Comparison of ENCODE assay signal across 16 cellular contexts in the genomic region with DNA sequence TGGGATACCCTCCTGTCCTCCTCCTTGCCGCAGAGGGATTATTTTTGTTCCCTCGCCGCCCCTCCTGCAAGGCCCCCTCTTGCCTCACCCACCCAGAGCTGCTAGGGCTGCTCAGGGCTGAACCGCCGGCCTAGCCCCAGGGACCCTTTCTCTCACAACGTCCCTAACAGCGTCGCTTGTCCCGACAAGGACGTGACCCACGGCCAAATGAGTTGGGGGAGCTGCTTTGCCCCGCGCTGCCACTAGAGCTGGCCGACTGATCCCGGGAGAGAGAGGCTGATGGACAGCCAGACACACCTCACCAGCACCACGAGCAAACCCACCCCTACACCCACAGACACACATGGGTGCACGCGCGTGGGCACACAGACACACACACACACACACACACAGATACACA.
DNase-seq lines count a peak whose midpoint lies in the region; ATAC-seq and TF ChIP-seq lines count a peak whose summit lies in the region.
"Had no signal": no experiment of that assay in that cellular context is flagged by ENCODE, and none has a peak within 500 bp of the region (broad histone marks: within the 10 kb centered on the region; RNA-seq: fewer than 3 reads in every experiment).

No MANE protein-coding gene starts in this region.

- no peak overlapping the region for H3K4me2 ChIP-seq in smooth muscle cell

- no peaks in the 10 kb centered on the region for H3K27me3 Mint-ChIP-seq in chondrocyte (ENCODE audit: low read depth)
- H3K27me3 Mint-ChIP-seq: CD8-positive, alpha-beta memory T cell had no signal

- H4K20me1 ChIP-seq in smooth muscle cell (ENCODE audit: low read depth), result no peaks in the 10 kb centered on the region

- no peak overlapping the region for H3K27ac ChIP-seq in esophagus muscularis mucosa (replicated peaks in 1 of 4)
- H3K27ac ChIP-seq in upper lobe of right lung, result no peak overlapping the region
- H3K27ac ChIP-seq in smooth muscle cell (ENCODE audit: low read depth), result no peak overlapping the region
- H3K27ac ChIP-seq: GM23248 had no signal

- no peak overlapping the region for H3K4me3 Mint-ChIP-seq in chondrocyte (ENCODE audit: unreplicated experiment)
- H3K4me3 Mint-ChIP-seq: CD4-positive, CD25-positive, alpha-beta regulatory T cell; CD8-positive, alpha-beta memory T cell had no signal

- H3F3A ChIP-seq in smooth muscle cell (ENCODE audit: low read depth), result no peaks in the 10 kb centered on the region

- H3K27ac Mint-ChIP-seq in chondrocyte (ENCODE audit: unreplicated experiment), result no peak overlapping the region
- H3K27ac Mint-ChIP-seq: CD4-positive, CD25-positive, alpha-beta regulatory T cell; CD8-positive, alpha-beta memory T cell had no signal

- H3K9me3 ChIP-seq in esophagus muscularis mucosa (peaks cover 0 to 7% (median 3%) of the 10 kb centered on the region in 4 donors), upper lobe of right lung (no peaks in the 10 kb centered on the region), smooth muscle cell (replicated peaks; ENCODE audit: low read depth) (no peaks in the 10 kb centered on the region)
- H3K9me3 ChIP-seq: BE2C, HAP-1 had no signal

- intact Hi-C loops in esophagus muscularis mucosa (cut with DNase I), result no loop called here
- intact Hi-C loops in posterior vena cava (cut with DNase I), result no loop called here
- intact Hi-C loops in upper lobe of right lung (cut with DNase I), result no loop called here

- TF ChIP-seq CTCF in chondrocyte (IDR thresholded peaks at IDR 0.05) (no peak), esophagus muscularis mucosa (IDR thresholded peaks at IDR 0.05) (no peak), upper lobe of right lung (IDR thresholded peaks at IDR 0.05) (no peak), smooth muscle cell (IDR thresholded peaks at IDR 0.05; ENCODE audit: borderline replicate concordance, insufficient read depth, poor library complexity, severe bottlenecking) (no peak)

- H3K36me3 Mint-ChIP-seq in chondrocyte (ENCODE audit: low read depth), result peaks cover 2% of the 10 kb centered on the region
- H3K36me3 Mint-ChIP-seq: CD4-positive, CD25-positive, alpha-beta regulatory T cell; CD8-positive, alpha-beta memory T cell had no signal

- H3K79me2 ChIP-seq in smooth muscle cell (ENCODE audit: low read depth), result no peaks in the 10 kb centered on the region

- H3K27me3 ChIP-seq in esophagus muscularis mucosa, result no peaks in the 10 kb centered on the region
- H3K27me3 ChIP-seq in upper lobe of right lung, result no peaks in the 10 kb centered on the region
- no peaks in the 10 kb centered on the region for H3K27me3 ChIP-seq in smooth muscle cell (ENCODE audit: low read depth)

- no peak for TF ChIP-seq EP300 in esophagus muscularis mucosa (IDR thresholded peaks at IDR 0.05)

- no peak for TF ChIP-seq POLR2A in esophagus muscularis mucosa (IDR thresholded peaks at IDR 0.05; ENCODE audit: low read depth)

- H3K9ac ChIP-seq in smooth muscle cell (ENCODE audit: low read depth), result no peak overlapping the region
- H3K9ac ChIP-seq: GM23248 had no signal

- no peaks in the 10 kb centered on the region for H3K4me1 Mint-ChIP-seq in chondrocyte (ENCODE audit: low read depth)
- H3K4me1 Mint-ChIP-seq: CD8-positive, alpha-beta memory T cell had no signal

- peaks cover 39% of the 10 kb centered on the region for H3K9me3 Mint-ChIP-seq in chondrocyte (ENCODE audit: low read depth)

- no peak overlapping the region for H2AFZ ChIP-seq in smooth muscle cell (ENCODE audit: low read depth)
- H2AFZ ChIP-seq: GM23248 had no signal

- DNase-seq in chondrocyte (ENCODE audit: low spot score), result peak; percentile 76
- DNase-seq in esophagus muscularis mucosa (ENCODE audit: extremely low spot score), result peak; percentile 68
- DNase-seq in posterior vena cava (ENCODE audit: low spot score), result peak; percentile 76
- peak; percentile 49 for DNase-seq in upper lobe of right lung
- no peak for DNase-seq in smooth muscle cell (lab: John Stamatoyannopoulos, UW; ENCODE audit: unreplicated experiment)
- DNase-seq in COLO668 (lab: John Stamatoyannopoulos, UW; ENCODE audit: unreplicated experiment), result no peak
- DNase-seq: BE2C; C1 segment of cervical spinal cord; Caco-2; CD4-positive, CD25-positive, alpha-beta regulatory T cell; CD8-positive, alpha-beta memory T cell; DMS153; DMS79; GDM1; GM23248 had no signal

- no peaks in the 10 kb centered on the region for H3K4me1 ChIP-seq in esophagus muscularis mucosa
- H3K4me1 ChIP-seq in upper lobe of right lung, result no peaks in the 10 kb centered on the region
- H3K4me1 ChIP-seq in smooth muscle cell (ENCODE audit: low read depth), result no peaks in the 10 kb centered on the region
- H3K4me1 ChIP-seq: BE2C, Caco-2, HAP-1 had no signal

- H3K4me3 ChIP-seq in esophagus muscularis mucosa, result no peak overlapping the region
- H3K4me3 ChIP-seq in upper lobe of right lung, result no peak overlapping the region
- H3K4me3 ChIP-seq in smooth muscle cell, result no peak overlapping the region
- H3K4me3 ChIP-seq: GM23248, HAP-1 had no signal

- H3K36me3 ChIP-seq in esophagus muscularis mucosa, result no peaks in the 10 kb centered on the region
- no peaks in the 10 kb centered on the region for H3K36me3 ChIP-seq in upper lobe of right lung
- no peaks in the 10 kb centered on the region for H3K36me3 ChIP-seq in smooth muscle cell (ENCODE audit: low read depth)
- H3K36me3 ChIP-seq: BE2C, HAP-1 had no signal

- no peak for ATAC-seq in upper lobe of right lung

- 90% methylated on average over 19 of the region's 19 CpGs for WGBS in esophagus muscularis mucosa
- WGBS in smooth muscle cell (ENCODE audit: low lambda C conversion rate), result 91% methylated on average over 19 of the region's 19 CpGs

Comparison
In these comparisons a context has a peak if more than half of its experiments do, and no peak if none do; other contexts are left out.
1. DNase-seq: peak in chondrocyte (single experiment), esophagus muscularis mucosa (single experiment), posterior vena cava (single experiment) and upper lobe of right lung (single experiment); none in smooth muscle cell (single experiment) and COLO668 (single experiment).